In genomic region chr4:70650741-70651140, GRCh38 we compare ENCODE assay signal across 18 cellular contexts. TPM values are rescaled to one million over a fixed set of nuclear protein-coding genes. Genes with fewer than 3 reads are reported as not detected.
"Had no signal": no experiment of that assay in that cellular context is flagged by ENCODE, and none has a peak within 500 bp of the region (broad histone marks: within the 10 kb centered on the region; RNA-seq: fewer than 3 reads in every experiment).

No MANE protein-coding gene starts in this region.

RNA-seq across cellular contexts. Expression of gene JCHAIN, which starts 15.6 kb away (rescaled TPM):
- total RNA-seq: dermis microvascular lymphatic vessel endothelial cell, endodermal cell, glomerular endothelial cell, kidney epithelial cell, lung microvascular endothelial cell had no signal
- polyA plus RNA-seq: keratinocyte had no signal

RNA-seq across cellular contexts. Expression of gene ENAM, which starts 22.2 kb away (rescaled TPM):
- total RNA-seq: colonic mucosa; dermis microvascular lymphatic vessel endothelial cell; endodermal cell; esophagus mucosa; esophagus squamous epithelium; glomerular endothelial cell; lung microvascular endothelial cell; mononuclear cell; naive thymus-derived CD4-positive, alpha-beta T cell had no signal
- polyA plus RNA-seq: keratinocyte; naive thymus-derived CD4-positive, alpha-beta T cell had no signal

RNA-seq across cellular contexts. Expression of gene AMBN, which starts 58.7 kb away (rescaled TPM):
- total RNA-seq: colonic mucosa; dermis microvascular lymphatic vessel endothelial cell; endodermal cell; esophagus mucosa; esophagus squamous epithelium; gastrocnemius medialis; glomerular endothelial cell; heart right ventricle; kidney epithelial cell; left cardiac atrium; left lung; left ventricle myocardium superior; lower lobe of right lung; lung microvascular endothelial cell; mononuclear cell; mucosa of gallbladder; naive thymus-derived CD4-positive, alpha-beta T cell had no signal
- polyA plus RNA-seq: heart right ventricle; keratinocyte; naive thymus-derived CD4-positive, alpha-beta T cell had no signal
